ENCODE assay signal across 23 cellular contexts in the genomic region with DNA sequence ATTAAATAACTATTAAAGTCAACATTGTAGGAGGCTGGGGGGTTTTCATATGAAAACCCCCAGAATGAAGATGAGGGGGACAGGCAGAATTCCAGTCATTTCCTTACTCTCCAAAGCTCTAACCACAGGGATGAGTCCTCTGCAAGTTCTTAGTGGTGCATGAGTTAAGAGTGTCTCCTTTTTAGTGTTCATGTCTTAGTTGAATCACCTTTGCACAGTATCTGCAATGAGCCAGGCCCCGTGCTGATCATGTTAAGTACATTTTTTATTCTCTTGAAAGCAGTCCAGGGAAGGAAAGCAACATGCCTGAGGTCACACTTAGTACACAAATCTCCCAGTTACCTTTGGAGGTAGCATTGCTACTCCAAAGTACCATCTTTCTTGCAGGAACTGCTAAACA. TPM values are rescaled to one million over a fixed set of nuclear protein-coding genes. Genes with fewer than 3 reads are reported as not detected.
A peak's percentile ranks its signal among the peaks of the same experiment; 100 is the strongest.
DNase-seq lines count a peak whose midpoint lies in the region; ATAC-seq and TF ChIP-seq lines count a peak whose summit lies in the region.
"Had no signal": no experiment of that assay in that cellular context is flagged by ENCODE, and none has a peak within 500 bp of the region (broad histone marks: within the 10 kb centered on the region; RNA-seq: fewer than 3 reads in every experiment).

No MANE protein-coding gene starts in this region.

- ATAC-seq in activated CD4-positive, alpha-beta T cell treated with anti-CD3 and anti-CD28 coated beads for 36 hours, result peak; percentile 78
- ATAC-seq in GM23338 (no peak), foreskin keratinocyte (peak; percentile 57), mucosa of descending colon (no peak), HG03108 (IDR thresholded peaks at IDR 0.05; ENCODE audit: unreplicated experiment) (no peak)
- peak; percentile 68 for ATAC-seq in stimulated activated effector memory CD8-positive, alpha-beta T cell treated with anti-CD3 and anti-CD28 coated beads, Interleukin-12 subunit alpha, Interleukin-12 subunit beta, amount 100 ng/mL, for 72 hours
- ATAC-seq: Right ventricle myocardium inferior had no signal

- H3K36me3 ChIP-seq in GM23338 (ENCODE audit: insufficient read depth), result no peaks in the 10 kb centered on the region
- H3K36me3 ChIP-seq in mucosa of descending colon (ENCODE audit: low read depth), result no peaks in the 10 kb centered on the region
- H3K36me3 ChIP-seq: SJSA1 had no signal

- no peaks in the 10 kb centered on the region for H3F3A ChIP-seq in GM23338 (replicated peaks; ENCODE audit: low read depth)

- H3K9me2 ChIP-seq in GM23338 (ENCODE audit: insufficient read depth), result no peaks in the 10 kb centered on the region

- DNase-seq in activated CD4-positive, alpha-beta T cell treated with anti-CD3 and anti-CD28 coated beads for 36 hours, result no peak
- DNase-seq in activated CD4-positive, alpha-beta T cell treated with anti-CD3 and anti-CD28 coated beads for 4 hours, result no peak
- no peak for DNase-seq in GM23338 (ENCODE audit: low spot score)
- no peak for DNase-seq in foreskin keratinocyte
- no peak for DNase-seq in stimulated activated effector memory CD8-positive, alpha-beta T cell treated with anti-CD3 and anti-CD28 coated beads, Interleukin-12 subunit alpha, Interleukin-12 subunit beta, amount 100 ng/mL, for 72 hours (ENCODE audit: low spot score in 2 of 2)
- DNase-seq in mucosa of descending colon, result no peak
- DNase-seq in NCI-H2227 (lab: John Stamatoyannopoulos, UW; ENCODE audit: unreplicated experiment), result no peak
- DNase-seq: ACHN; CD4-positive, CD25-positive, alpha-beta regulatory T cell; EL; GF-D8; IMR-90; MV-4-11; NCI-H1105 treated with DMSO at 0.1 percent for 48 hours; NCI-H2029 treated with DMSO at 0.1 percent for 48 hours; NCI-H2171; NCI-H526 had no signal

- intact Hi-C loops in activated CD4-positive, alpha-beta T cell treated with anti-CD3 and anti-CD28 coated beads for 36 hours (cut with DNase I, micrococcal nuclease), result no loop called here
- intact Hi-C loops in mucosa of descending colon (cut with DNase I, micrococcal nuclease), result no loop called here

- no peak overlapping the region for H3K4me3 Mint-ChIP-seq in activated CD4-positive, alpha-beta T cell treated with anti-CD3 and anti-CD28 coated beads for 36 hours
- H3K4me3 Mint-ChIP-seq in GM23338, result no peak overlapping the region
- H3K4me3 Mint-ChIP-seq in stimulated activated effector memory CD8-positive, alpha-beta T cell treated with anti-CD3 and anti-CD28 coated beads, Interleukin-12 subunit alpha, Interleukin-12 subunit beta, amount 100 ng/mL, for 72 hours, result no peak overlapping the region
- H3K4me3 Mint-ChIP-seq: CD4-positive, CD25-positive, alpha-beta regulatory T cell had no signal

- H3K36me3 Mint-ChIP-seq in activated CD4-positive, alpha-beta T cell treated with anti-CD3 and anti-CD28 coated beads for 36 hours (ENCODE audit: low read depth), result no peaks in the 10 kb centered on the region
- no peaks in the 10 kb centered on the region for H3K36me3 Mint-ChIP-seq in GM23338 (ENCODE audit: low read depth)
- H3K36me3 Mint-ChIP-seq in stimulated activated effector memory CD8-positive, alpha-beta T cell treated with anti-CD3 and anti-CD28 coated beads, Interleukin-12 subunit alpha, Interleukin-12 subunit beta, amount 100 ng/mL, for 72 hours, result no peaks in the 10 kb centered on the region
- H3K36me3 Mint-ChIP-seq: CD4-positive, CD25-positive, alpha-beta regulatory T cell had no signal

- no peaks in the 10 kb centered on the region for H3K79me2 ChIP-seq in GM23338 (replicated peaks; ENCODE audit: insufficient read depth)

- H3K9me3 ChIP-seq in mucosa of descending colon, result no peaks in the 10 kb centered on the region
- H3K9me3 ChIP-seq: SJSA1 had no signal

- H3K27ac Mint-ChIP-seq in activated CD4-positive, alpha-beta T cell treated with anti-CD3 and anti-CD28 coated beads for 36 hours, result no peak overlapping the region
- H3K27ac Mint-ChIP-seq in GM23338, result no peak overlapping the region
- no peak overlapping the region for H3K27ac Mint-ChIP-seq in stimulated activated effector memory CD8-positive, alpha-beta T cell treated with anti-CD3 and anti-CD28 coated beads, Interleukin-12 subunit alpha, Interleukin-12 subunit beta, amount 100 ng/mL, for 72 hours
- H3K27ac Mint-ChIP-seq: CD4-positive, CD25-positive, alpha-beta regulatory T cell had no signal

- H3K9me3 Mint-ChIP-seq in activated CD4-positive, alpha-beta T cell treated with anti-CD3 and anti-CD28 coated beads for 36 hours (ENCODE audit: low read depth), result no peaks in the 10 kb centered on the region
- no peaks in the 10 kb centered on the region for H3K9me3 Mint-ChIP-seq in GM23338
- no peaks in the 10 kb centered on the region for H3K9me3 Mint-ChIP-seq in stimulated activated effector memory CD8-positive, alpha-beta T cell treated with anti-CD3 and anti-CD28 coated beads, Interleukin-12 subunit alpha, Interleukin-12 subunit beta, amount 100 ng/mL, for 72 hours
- H3K9me3 Mint-ChIP-seq: CD4-positive, CD25-positive, alpha-beta regulatory T cell had no signal

- no peak overlapping the region for H3K4me2 ChIP-seq in GM23338

- H3K27me3 ChIP-seq in GM23338 (ENCODE audit: insufficient read depth), result no peaks in the 10 kb centered on the region
- H3K27me3 ChIP-seq in foreskin keratinocyte, result no peaks in the 10 kb centered on the region
- H3K27me3 ChIP-seq: SJSA1 had no signal

- POLR2A ChIA-PET in activated CD4-positive, alpha-beta T cell treated with anti-CD3 and anti-CD28 coated beads for 36 hours (lab: Charles Lee), result no interaction called here

- no peak overlapping the region for H3K4me3 ChIP-seq in GM23338
- no peak overlapping the region for H3K4me3 ChIP-seq in mucosa of descending colon
- H3K4me3 ChIP-seq: SJSA1 had no signal

- H2AFZ ChIP-seq in GM23338, result 0 out of 2 replicates have a peak overlapping the region, but pooled peaks have one; percentile 23

- H3K4me1 ChIP-seq in GM23338 (ENCODE audit: insufficient read depth) (no peaks in the 10 kb centered on the region), foreskin keratinocyte (no peaks in the 10 kb centered on the region), mucosa of descending colon (ENCODE audit: low read depth) (no peaks in the 10 kb centered on the region)

- no peaks in the 10 kb centered on the region for H4K20me1 ChIP-seq in GM23338 (replicated peaks; ENCODE audit: insufficient read depth)

- TF ChIP-seq CTCF in GM23338 (conservative IDR thresholded peaks at IDR 0.05; ENCODE audit: low read depth in 2 of 2) (no peak), foreskin keratinocyte (conservative IDR thresholded peaks at IDR 0.05) (no peak), mucosa of descending colon (IDR thresholded peaks at IDR 0.05) (no peak)

- CTCF ChIA-PET in activated CD4-positive, alpha-beta T cell treated with anti-CD3 and anti-CD28 coated beads for 36 hours (lab: Charles Lee), result interaction anchor here (0.7 kb wide), 1 partner anchor 30 kb away, joined by 3 read pairs; no protein-coding TSS in a partner anchor

- H3K27me3 Mint-ChIP-seq in activated CD4-positive, alpha-beta T cell treated with anti-CD3 and anti-CD28 coated beads for 36 hours, result peaks cover 27% of the 10 kb centered on the region
- peaks cover 2% of the 10 kb centered on the region for H3K27me3 Mint-ChIP-seq in GM23338 (ENCODE audit: insufficient read depth, low read depth, poor library complexity)

- H3K27ac ChIP-seq in GM23338 (ENCODE audit: low read depth), result no peak overlapping the region
- no peak overlapping the region for H3K27ac ChIP-seq in foreskin keratinocyte
- H3K27ac ChIP-seq: 22Rv1, KMS-11, SJSA1 had no signal

- peaks cover 3% of the 10 kb centered on the region for H3K4me1 Mint-ChIP-seq in activated CD4-positive, alpha-beta T cell treated with anti-CD3 and anti-CD28 coated beads for 36 hours
- H3K4me1 Mint-ChIP-seq in GM23338, result peaks cover 12% of the 10 kb centered on the region
- H3K4me1 Mint-ChIP-seq in stimulated activated effector memory CD8-positive, alpha-beta T cell treated with anti-CD3 and anti-CD28 coated beads, Interleukin-12 subunit alpha, Interleukin-12 subunit beta, amount 100 ng/mL, for 72 hours, result no peaks in the 10 kb centered on the region

TF ChIP-seq in GM23338, 12 proteins besides CTCF, POLR2A, EP300 and RAD21 (continues in another document):
- no peak for TF ChIP-seq NANOG (IDR thresholded peaks at IDR 0.05; ENCODE audit: borderline replicate concordance)

RNA-seq across cellular contexts. Expression of a gene that starts 25.7 kb away (rescaled TPM):
- total RNA-seq in activated CD4-positive, alpha-beta T cell treated with anti-CD3 and anti-CD28 coated beads for 36 hours, result not detected
- not detected in 2 replicates for total RNA-seq in GM23338 (2014; rRNA removed; shearing (Covaris generic))
- polyA plus RNA-seq in GM23338 (2016; fragmentation: Nextera tagmentation; extraction: Ambion mirVana), result not detected in 2 replicates
- total RNA-seq in foreskin keratinocyte, result not detected in 2 replicates
- not detected in 2 replicates for polyA plus RNA-seq in foreskin keratinocyte
- total RNA-seq in mucosa of descending colon, result not detected
- total RNA-seq: CD4-positive, CD25-positive, alpha-beta regulatory T cell; H1; IMR-90; Right ventricle myocardium inferior; SJSA1 had no signal
- polyA plus RNA-seq: CD4-positive, CD25-positive, alpha-beta regulatory T cell; H1; IMR-90 had no signal

RNA-seq across cellular contexts. Expression of a gene that starts 36.6 kb away (rescaled TPM):
- total RNA-seq in activated CD4-positive, alpha-beta T cell treated with anti-CD3 and anti-CD28 coated beads for 36 hours, result 10 to 100 TPM; 21.9 to 25.4 TPM
- total RNA-seq in GM23338 (2014; rRNA removed; shearing (Covaris generic)), result 25.2 and 43.3 TPM in 2 replicates
- polyA plus RNA-seq in GM23338 (2016; fragmentation: Nextera tagmentation; extraction: Ambion mirVana) (9.8 and 14.2 TPM in 2 replicates), foreskin keratinocyte (3.1 and 4.5 TPM in 2 replicates)
- total RNA-seq in foreskin keratinocyte (20.1 and 20.7 TPM in 2 replicates), mucosa of descending colon (10 to 100 TPM; 12.9 to 31.4 (median 20.1) TPM)

RNA-seq across cellular contexts. Expression of a gene that starts 36.9 kb away (rescaled TPM):
- 10 to 100 TPM; 25.4 to 26.3 TPM for total RNA-seq in activated CD4-positive, alpha-beta T cell treated with anti-CD3 and anti-CD28 coated beads for 36 hours
- total RNA-seq in GM23338 (2014; rRNA removed; shearing (Covaris generic)), result 43.3 and 53.4 TPM in 2 replicates
- polyA plus RNA-seq in GM23338 (2016; fragmentation: Nextera tagmentation; extraction: Ambion mirVana) (45.5 and 59.8 TPM in 2 replicates), foreskin keratinocyte (8.2 and 10.9 TPM in 2 replicates)
- total RNA-seq in foreskin keratinocyte (35.6 and 37.0 TPM in 2 replicates), mucosa of descending colon (10 to 100 TPM; 18.1 to 24.8 (median 22.9) TPM)

Comparison
In these comparisons a context has a peak if more than half of its experiments do, and no peak if none do; other contexts are left out.
1. ATAC-seq: peak in activated CD4-positive, alpha-beta T cell treated with anti-CD3 and anti-CD28 coated beads for 36 hours (single experiment), foreskin keratinocyte (single experiment) and stimulated activated effector memory CD8-positive, alpha-beta T cell treated with anti-CD3 and anti-CD28 coated beads, Interleukin-12 subunit alpha, Interleukin-12 subunit beta, amount 100 ng/mL, for 72 hours (single experiment); none in GM23338 (single experiment), mucosa of descending colon (single experiment) and HG03108 (single experiment).